In genomic region chr15:48925714-48926223, GRCh38 we compare ENCODE assay signal across 9 cellular contexts. TPM values are rescaled to one million over a fixed set of nuclear protein-coding genes. Genes with fewer than 3 reads are reported as not detected.
DNase-seq lines count a peak whose midpoint lies in the region; TF ChIP-seq lines count a peak whose summit lies in the region.
"Had no signal": no experiment of that assay in that cellular context is flagged by ENCODE, and none has a peak within 500 bp of the region (broad histone marks: within the 10 kb centered on the region; RNA-seq: fewer than 3 reads in every experiment).

No MANE protein-coding gene starts in this region.

- TF ChIP-seq POLR2A in breast epithelium (IDR thresholded peaks at IDR 0.05), result no peak
- no peak for TF ChIP-seq POLR2A in tibial nerve (IDR thresholded peaks at IDR 0.05)

- WGBS in tibial nerve, 2 donors, result 51 to 61% methylated on average over 9 of the region's 9 CpGs

- no TSS peak for BruUV-seq in MCF 10A (replicated peaks; lab: Mats Ljungman, UMichigan)

- POLR2A ChIA-PET in MCF 10A (lab: Yijun Ruan, JAX), result interaction anchor here (0.8 to 2.0 kb wide), 5 partner anchors 11 to 57 kb away, joined by 4 to 7 read pairs (median 6); partner anchors contain the start of gene EID1

- no peak for TF ChIP-seq EP300 in tibial nerve (IDR thresholded peaks at IDR 0.05)

- H3K27me3 ChIP-seq in breast epithelium (no peaks in the 10 kb centered on the region), tibial nerve (no peaks in the 10 kb centered on the region)

- H3K4me1 ChIP-seq in breast epithelium, result no peaks in the 10 kb centered on the region
- peaks cover 0 to 29% (median 0%) of the 10 kb centered on the region in 4 donors for H3K4me1 ChIP-seq in tibial nerve

- H3K36me3 Mint-ChIP-seq in MCF 10A (ENCODE audit: insufficient read depth, unreplicated experiment) (no peaks in the 10 kb centered on the region), CD14-positive monocyte (no peaks in the 10 kb centered on the region)
- H3K36me3 Mint-ChIP-seq: IgD-negative memory B cell had no signal

- H3K27me3 Mint-ChIP-seq in MCF 10A (ENCODE audit: insufficient read depth, unreplicated experiment) (no peaks in the 10 kb centered on the region), CD14-positive monocyte (ENCODE audit: low read depth in 3 of 3) (peaks cover 0 to 3% (median 0%) of the 10 kb centered on the region in 3 donors)

- H3K27ac Mint-ChIP-seq in MCF 10A (ENCODE audit: low read depth, unreplicated experiment) (no peak overlapping the region), CD14-positive monocyte (no peak overlapping the region)
- H3K27ac Mint-ChIP-seq: IgD-negative memory B cell had no signal

- intact Hi-C loops in MCF 10A (cut with micrococcal nuclease) (loop anchor here (5.0 kb wide), 1 partner anchor 48 kb away; the partner anchor contains the start of gene EID1), breast epithelium (cut with DNase I; ENCODE audit: low total_unique reads) (no loop called here), CD14-positive monocyte (cut with micrococcal nuclease) (no loop called here)

- H3K36me3 ChIP-seq in breast epithelium (no peaks in the 10 kb centered on the region), tibial nerve (peaks cover 0 to 11% (median 0%) of the 10 kb centered on the region in 3 donors)

- H3K9me3 ChIP-seq in breast epithelium, result no peaks in the 10 kb centered on the region
- no peaks in the 10 kb centered on the region for H3K9me3 ChIP-seq in tibial nerve

- H3K9me3 Mint-ChIP-seq in MCF 10A (ENCODE audit: unreplicated experiment), result no peaks in the 10 kb centered on the region
- peaks cover 0 to 2% (median 0%) of the 10 kb centered on the region in 7 donors for H3K9me3 Mint-ChIP-seq in CD14-positive monocyte

- H3K4me3 ChIP-seq in breast epithelium (no peak overlapping the region), tibial nerve (no peak overlapping the region)

- H3K4me1 Mint-ChIP-seq in MCF 10A (ENCODE audit: insufficient read depth, unreplicated experiment), result peaks cover 12% of the 10 kb centered on the region
- no peaks in the 10 kb centered on the region for H3K4me1 Mint-ChIP-seq in CD14-positive monocyte

- H3K27ac ChIP-seq in breast epithelium, result peak overlapping the region in 1 of 2 donors; percentile 8
- H3K27ac ChIP-seq in epithelial cell of prostate, result peak overlapping the region; percentile 64
- peak overlapping the region in 3 of 4 donors; percentile 19 to 60 (median 41) for H3K27ac ChIP-seq in tibial nerve

- TF ChIP-seq CTCF in MCF 10A (IDR thresholded peaks at IDR 0.05; ENCODE audit: unreplicated experiment), result no peak
- no peak for TF ChIP-seq CTCF in breast epithelium (IDR thresholded peaks at IDR 0.05)
- no peak for TF ChIP-seq CTCF in tibial nerve (IDR thresholded peaks at IDR 0.05)
- TF ChIP-seq CTCF in CD14-positive monocyte (IDR thresholded peaks at IDR 0.05), result no peak

- CTCF ChIA-PET in MCF 10A (lab: Yijun Ruan, JAX), result interaction anchor here (0.6 to 1.2 kb wide), 3 partner anchors 18 to 64 kb away, joined by 3 to 5 read pairs (median 4); no protein-coding TSS in a partner anchor

- H3K4me3 Mint-ChIP-seq in MCF 10A (ENCODE audit: unreplicated experiment), result no peak overlapping the region
- no peak overlapping the region for H3K4me3 Mint-ChIP-seq in CD14-positive monocyte
- H3K4me3 Mint-ChIP-seq: IgD-negative memory B cell had no signal

- peak; percentile 87 for DNase-seq in MCF 10A (ENCODE audit: unreplicated experiment)
- no peak for DNase-seq in breast epithelium (ENCODE audit: low spot score in 2 of 2)
- DNase-seq in SIG-M5 (lab: John Stamatoyannopoulos, UW), result peak; percentile 6
- peak; percentile 73 for DNase-seq in epithelial cell of prostate (ENCODE audit: low read depth, low spot score)
- no peak for DNase-seq in tibial nerve (ENCODE audit: low spot score in 2 of 2)
- DNase-seq in cerebellar cortex (ENCODE audit: low spot score), result no peak
- DNase-seq in effector CD4-positive, alpha-beta T cell, result no peak
- no peak for DNase-seq in CD14-positive monocyte (ENCODE audit: low spot score)

RNA-seq across cellular contexts. Expression of gene SHC4, which starts 38.0 kb away (rescaled TPM):
- total RNA-seq in MCF 10A (2022), result 0.26 and 0.49 TPM in 2 replicates
- 1 to 10 TPM in 2 of 3 donors, under 1 TPM in 1; 0.16 to 4.0 (median 1.3) TPM for total RNA-seq in breast epithelium
- 10 to 100 TPM; 36.9 to 71.7 (median 47.5) TPM for total RNA-seq in tibial nerve
- polyA plus RNA-seq in CD14-positive monocyte, result not detected
- polyA plus RNA-seq: IgD-negative memory B cell had no signal

RNA-seq across cellular contexts. Expression of gene EID1, which starts 47.8 kb away (rescaled TPM):
- total RNA-seq in MCF 10A (2022) (91.3 and 110 TPM in 2 replicates), breast epithelium (100 to 1,000 TPM; 204 to 266 (median 227) TPM), tibial nerve (100 to 1,000 TPM; 242 to 458 (median 311) TPM)
- 100 to 1,000 TPM; 181 to 182 TPM for polyA plus RNA-seq in CD14-positive monocyte

Comparison
In these comparisons a context has a peak if more than half of its experiments do, and no peak if none do; other contexts are left out.
1. DNase-seq: peak in MCF 10A (single experiment), SIG-M5 (single experiment) and epithelial cell of prostate (single experiment); none in breast epithelium (0 of 2), tibial nerve (0 of 2), cerebellar cortex (single experiment), effector CD4-positive, alpha-beta T cell (single experiment) and CD14-positive monocyte (single experiment).
2. RNA of gene SHC4, which starts 38.0 kb away (total RNA-seq): 36.9 to 71.7 TPM in tibial nerve; 0.16 to 4.0 TPM in breast epithelium and 0.26 to 0.49 TPM in MCF 10A; every median in the first group is over 4 times any median in the second.